ENCODE assay signal across 8 cellular contexts in the genomic region with DNA sequence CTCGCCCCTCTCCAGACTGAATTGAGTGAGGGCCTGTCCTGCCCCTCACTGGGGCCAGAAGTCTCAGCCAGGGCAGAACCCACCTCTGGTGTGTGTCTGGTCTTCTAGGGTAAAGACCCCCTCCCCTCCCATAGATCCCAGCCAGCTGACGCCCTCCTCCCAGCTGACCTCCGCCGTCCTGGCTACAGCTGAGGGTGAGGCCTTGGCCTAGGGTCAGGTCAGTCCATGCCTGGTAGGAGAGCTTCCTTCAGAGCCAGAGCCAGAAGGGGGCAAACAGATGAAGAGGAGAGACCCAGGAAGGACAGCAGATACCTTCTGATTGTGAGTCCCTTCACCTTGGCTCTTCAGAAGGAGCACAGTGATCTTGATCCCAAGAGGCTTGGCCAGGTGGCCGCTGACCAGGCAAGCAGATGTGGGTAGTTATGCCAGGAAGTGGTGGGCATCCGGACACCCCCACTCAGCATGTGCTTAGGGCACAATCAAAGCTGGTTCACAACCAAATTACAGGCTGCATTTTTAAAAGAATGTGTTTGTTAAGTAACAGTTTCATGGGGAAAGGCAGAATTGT. TPM values are rescaled to one million over a fixed set of nuclear protein-coding genes. Genes with fewer than 3 reads are reported as not detected.
DNase-seq lines count a peak whose midpoint lies in the region; ATAC-seq and TF ChIP-seq lines count a peak whose summit lies in the region.

No MANE protein-coding gene starts in this region.

- H3K27me3 Mint-ChIP-seq in activated T-helper 1 cell treated with anti-CD3 and anti-CD28 coated beads, Interleukin-12 subunit alpha, Interleukin-12 subunit beta, Interleukin-2, Interleukin-4 antibody, amounts not matched to agents 30 ng/mL and 10 ng/mL and 1 ng/mL, durations not matched to agents 14 hours and 24 hours and 36 hours (ENCODE audit: insufficient read depth), result no peaks in the 10 kb centered on the region
- H3K27me3 Mint-ChIP-seq in memory B cell, result no peaks in the 10 kb centered on the region

- peaks cover 34% of the 10 kb centered on the region for H3K36me3 ChIP-seq in left ventricle myocardium inferior
- peaks cover 0 to 22% of the 10 kb centered on the region in 2 donors for H3K36me3 ChIP-seq in vagina

- TF ChIP-seq POLR2A in vagina (IDR thresholded peaks at IDR 0.05), result no peak

- ATAC-seq in left cardiac atrium (no peak), memory B cell (ENCODE audit: low read depth) (no peak), HG03378 (IDR thresholded peaks at IDR 0.05; ENCODE audit: unreplicated experiment) (no peak)

- no peaks in the 10 kb centered on the region for H3K9me3 ChIP-seq in left ventricle myocardium inferior (replicated peaks)
- no peaks in the 10 kb centered on the region for H3K9me3 ChIP-seq in vagina

- H3K27ac ChIP-seq in left ventricle myocardium inferior (replicated peaks) (peak overlapping the region; percentile 89), vagina (peak overlapping the region; percentile 48)

- peaks cover 78% of the 10 kb centered on the region for H3K4me1 ChIP-seq in left ventricle myocardium inferior
- peaks cover 43% of the 10 kb centered on the region for H3K4me1 ChIP-seq in vagina

- H3K4me3 ChIP-seq in left ventricle myocardium inferior, result no peak overlapping the region
- no peak overlapping the region for H3K4me3 ChIP-seq in vagina

- TF ChIP-seq CTCF in left ventricle myocardium inferior (IDR thresholded peaks at IDR 0.05; ENCODE audit: borderline replicate concordance), result no peak
- no peak for TF ChIP-seq CTCF in vagina (IDR thresholded peaks at IDR 0.05)

- peak overlapping the region; percentile 76 for H3K4me3 Mint-ChIP-seq in activated T-helper 1 cell treated with anti-CD3 and anti-CD28 coated beads, Interleukin-12 subunit alpha, Interleukin-12 subunit beta, Interleukin-2, Interleukin-4 antibody, amounts not matched to agents 30 ng/mL and 10 ng/mL and 1 ng/mL, durations not matched to agents 14 hours and 24 hours and 36 hours
- peak overlapping the region; percentile 67 for H3K4me3 Mint-ChIP-seq in memory B cell

- intact Hi-C loops in left ventricle myocardium inferior (cut with micrococcal nuclease) (no loop called here), left cardiac atrium (cut with DNase I) (no loop called here), vagina (cut with DNase I) (no loop called here)
- intact Hi-C loops in activated T-helper 1 cell treated with anti-CD3 and anti-CD28 coated beads, Interleukin-12 subunit alpha, Interleukin-12 subunit beta, Interleukin-2, Interleukin-4 antibody, amounts not matched to agents 30 ng/mL and 10 ng/mL and 1 ng/mL, durations not matched to agents 14 hours and 24 hours and 36 hours (cut with micrococcal nuclease), result loop anchor here (1.0 kb wide), 1 partner anchor 11 kb away; no protein-coding TSS in a partner anchor

- peaks cover 48% of the 10 kb centered on the region for H3K36me3 Mint-ChIP-seq in activated T-helper 1 cell treated with anti-CD3 and anti-CD28 coated beads, Interleukin-12 subunit alpha, Interleukin-12 subunit beta, Interleukin-2, Interleukin-4 antibody, amounts not matched to agents 30 ng/mL and 10 ng/mL and 1 ng/mL, durations not matched to agents 14 hours and 24 hours and 36 hours (ENCODE audit: low read depth)
- peaks cover 26% of the 10 kb centered on the region for H3K36me3 Mint-ChIP-seq in memory B cell

- H3K27ac Mint-ChIP-seq in activated T-helper 1 cell treated with anti-CD3 and anti-CD28 coated beads, Interleukin-12 subunit alpha, Interleukin-12 subunit beta, Interleukin-2, Interleukin-4 antibody, amounts not matched to agents 30 ng/mL and 10 ng/mL and 1 ng/mL, durations not matched to agents 14 hours and 24 hours and 36 hours, result peak overlapping the region; percentile 97
- H3K27ac Mint-ChIP-seq in memory B cell, result peak overlapping the region; percentile 97

- H3K9me3 Mint-ChIP-seq in activated T-helper 1 cell treated with anti-CD3 and anti-CD28 coated beads, Interleukin-12 subunit alpha, Interleukin-12 subunit beta, Interleukin-2, Interleukin-4 antibody, amounts not matched to agents 30 ng/mL and 10 ng/mL and 1 ng/mL, durations not matched to agents 14 hours and 24 hours and 36 hours, result no peaks in the 10 kb centered on the region
- H3K9me3 Mint-ChIP-seq in memory B cell, result no peaks in the 10 kb centered on the region

- H3K27me3 ChIP-seq in left ventricle myocardium inferior (ENCODE audit: low read depth), result no peaks in the 10 kb centered on the region
- no peaks in the 10 kb centered on the region for H3K27me3 ChIP-seq in vagina

- peaks cover 36% of the 10 kb centered on the region for H3K4me1 Mint-ChIP-seq in activated T-helper 1 cell treated with anti-CD3 and anti-CD28 coated beads, Interleukin-12 subunit alpha, Interleukin-12 subunit beta, Interleukin-2, Interleukin-4 antibody, amounts not matched to agents 30 ng/mL and 10 ng/mL and 1 ng/mL, durations not matched to agents 14 hours and 24 hours and 36 hours (ENCODE audit: low read depth)
- peaks cover 57% of the 10 kb centered on the region for H3K4me1 Mint-ChIP-seq in memory B cell

- DNase-seq in left ventricle myocardium inferior (no peak), left cardiac atrium (no peak), memory B cell (ENCODE audit: low spot score in 2 of 2) (no peak), vagina (ENCODE audit: extremely low spot score in 2 of 2) (no peak), cortex of kidney (lab: John Stamatoyannopoulos, UW) (no peak), middle frontal gyrus (ENCODE audit: extremely low spot score, low spot score) (no peak)
- no peak for DNase-seq in activated T-helper 1 cell treated with anti-CD3 and anti-CD28 coated beads, Interleukin-12 subunit alpha, Interleukin-12 subunit beta, Interleukin-2, Interleukin-4 antibody, amounts not matched to agents 30 ng/mL and 10 ng/mL and 1 ng/mL, durations not matched to agents 14 hours and 24 hours and 36 hours (ENCODE audit: low spot score)

RNA-seq across cellular contexts. Expression of a gene that starts 29.8 kb away (rescaled TPM):
- total RNA-seq in left ventricle myocardium inferior (26.3 TPM), left cardiac atrium (10 to 100 TPM; 34.7 to 49.0 TPM), vagina (35.4 TPM)
- total RNA-seq in activated T-helper 1 cell treated with anti-CD3 and anti-CD28 coated beads, Interleukin-12 subunit alpha, Interleukin-12 subunit beta, Interleukin-2, Interleukin-4 antibody, amounts not matched to agents 30 ng/mL and 10 ng/mL and 1 ng/mL, durations not matched to agents 14 hours and 24 hours and 36 hours, result 70.2 and 74.3 TPM in 2 replicates
